Comparison of ENCODE assay signal across 10 cellular contexts in genomic region chr11:35334385-35335090, GRCh38.
A peak's percentile ranks its signal among the peaks of the same experiment; 100 is the strongest.
DNase-seq lines count a peak whose midpoint lies in the region; ATAC-seq and TF ChIP-seq lines count a peak whose summit lies in the region.
"Had no signal": no experiment of that assay in that cellular context is flagged by ENCODE, and none has a peak within 500 bp of the region (broad histone marks: within the 10 kb centered on the region; RNA-seq: fewer than 3 reads in every experiment).

No MANE protein-coding gene starts in this region.

- no peak overlapping the region for H3K4me3 ChIP-seq in fibroblast of mammary gland (ENCODE audit: control insufficient read depth, low read depth, low read length)

- no peak overlapping the region for H3K27ac Mint-ChIP-seq in activated T-cell treated with anti-CD3 and anti-CD28 coated beads, Interleukin-2, amount 50 U/mL, for 24 hours
- H3K27ac Mint-ChIP-seq in activated naive CD4-positive, alpha-beta T cell treated with anti-CD3 and anti-CD28 coated beads, Interleukin-2, amount 10 ng/mL, durations not matched to agents 7 days and 5 days = no peak overlapping the region
- H3K27ac Mint-ChIP-seq: activated naive CD4-positive, alpha-beta T cell treated with anti-CD3 and anti-CD28 coated beads, Interleukin-2, amount 50 U/mL, for 72 hours had no signal

- peaks cover 62% of the 10 kb centered on the region for H3K4me1 Mint-ChIP-seq in activated T-cell treated with anti-CD3 and anti-CD28 coated beads, Interleukin-2, amount 50 U/mL, for 24 hours (ENCODE audit: low read depth)
- H3K4me1 Mint-ChIP-seq in activated naive CD4-positive, alpha-beta T cell treated with anti-CD3 and anti-CD28 coated beads, Interleukin-2, amount 10 ng/mL, durations not matched to agents 7 days and 5 days = peaks cover 43% of the 10 kb centered on the region

- no peaks in the 10 kb centered on the region for H3K27me3 Mint-ChIP-seq in activated T-cell treated with anti-CD3 and anti-CD28 coated beads, Interleukin-2, amount 50 U/mL, for 24 hours
- no peaks in the 10 kb centered on the region for H3K27me3 Mint-ChIP-seq in activated naive CD4-positive, alpha-beta T cell treated with anti-CD3 and anti-CD28 coated beads, Interleukin-2, amount 10 ng/mL, durations not matched to agents 7 days and 5 days

- peak; percentile 75 for ATAC-seq in GM18502 (IDR thresholded peaks at IDR 0.05; ENCODE audit: poor library complexity, unreplicated experiment)
- peak; percentile 68 for ATAC-seq in GM19455 (IDR thresholded peaks at IDR 0.05; ENCODE audit: unreplicated experiment)
- ATAC-seq in HG03135 (IDR thresholded peaks at IDR 0.05; ENCODE audit: unreplicated experiment) = peak; percentile 77

- H3K4me3 Mint-ChIP-seq in activated T-cell treated with anti-CD3 and anti-CD28 coated beads, Interleukin-2, amount 50 U/mL, for 24 hours = no peak overlapping the region
- H3K4me3 Mint-ChIP-seq in activated naive CD4-positive, alpha-beta T cell treated with anti-CD3 and anti-CD28 coated beads, Interleukin-2, amount 10 ng/mL, durations not matched to agents 7 days and 5 days = no peak overlapping the region

- no peaks in the 10 kb centered on the region for H3K9me3 Mint-ChIP-seq in activated T-cell treated with anti-CD3 and anti-CD28 coated beads, Interleukin-2, amount 50 U/mL, for 24 hours
- H3K9me3 Mint-ChIP-seq in activated naive CD4-positive, alpha-beta T cell treated with anti-CD3 and anti-CD28 coated beads, Interleukin-2, amount 10 ng/mL, durations not matched to agents 7 days and 5 days = peaks cover 29% of the 10 kb centered on the region

- TF ChIP-seq CTCF in fibroblast of mammary gland (conservative IDR thresholded peaks at IDR 0.05; ENCODE audit: control insufficient read depth, insufficient read depth, low read depth, low read length) = no peak

- DNase-seq in fibroblast of mammary gland (ENCODE audit: low read depth) = peak; percentile 78
- DNase-seq in hypothalamus (lab: John Stamatoyannopoulos, UW) = no peak
- DNase-seq in EL = no peak
- no peak for DNase-seq in activated T-cell treated with anti-CD3 and anti-CD28 coated beads, Interleukin-2, amount 50 U/mL, for 24 hours
- no peak for DNase-seq in activated naive CD4-positive, alpha-beta T cell treated with anti-CD3 and anti-CD28 coated beads, Interleukin-2, amount 10 ng/mL, durations not matched to agents 7 days and 5 days
- DNase-seq: hippocampal formation had no signal

- no peaks in the 10 kb centered on the region for H3K36me3 Mint-ChIP-seq in activated T-cell treated with anti-CD3 and anti-CD28 coated beads, Interleukin-2, amount 50 U/mL, for 24 hours (ENCODE audit: low read depth)
- peaks cover 14% of the 10 kb centered on the region for H3K36me3 Mint-ChIP-seq in activated naive CD4-positive, alpha-beta T cell treated with anti-CD3 and anti-CD28 coated beads, Interleukin-2, amount 10 ng/mL, durations not matched to agents 7 days and 5 days

- CTCF ChIA-PET in activated naive CD4-positive, alpha-beta T cell treated with anti-CD3 and anti-CD28 coated beads, Interleukin-2, amount 10 ng/mL, durations not matched to agents 7 days and 5 days (lab: Charles Lee) = interaction anchor here (1.0 to 1.2 kb wide), 2 partner anchors 10 to 29 kb away, joined by 3 to 4 read pairs; no protein-coding TSS in a partner anchor
